Comparison of ENCODE assay signal across 9 cellular contexts in genomic region chr13:29190298-29190697, GRCh38.
"Had no signal": no experiment of that assay in that cellular context is flagged by ENCODE, and none has a peak within 500 bp of the region (broad histone marks: within the 10 kb centered on the region; RNA-seq: fewer than 3 reads in every experiment).

No MANE protein-coding gene starts in this region.

- H3K36me3 ChIP-seq: HAP-1 had no signal

- H3K4me2 ChIP-seq: GM23338 had no signal

- H3K9ac ChIP-seq: GM23248 had no signal

- H2AFZ ChIP-seq: GM23248, GM23338 had no signal

- H3K4me1 Mint-ChIP-seq: GM23338, H9 had no signal

- ATAC-seq: GM23338, HCT116 had no signal

- H3K4me3 ChIP-seq: GM23248, GM23338, HAP-1 had no signal

- H3K9me3 ChIP-seq: HAP-1 had no signal

- H3K27ac ChIP-seq: GM23248 had no signal

- H3K4me3 Mint-ChIP-seq: GM23338, H9, HFFc6 had no signal

- H3K9me3 Mint-ChIP-seq: HFFc6 had no signal

- H3K4me1 ChIP-seq: HAP-1 had no signal

- H3K27ac Mint-ChIP-seq: GM23338, H9, HFFc6 had no signal

- DNase-seq: GM23248, GOT3, H7, H9, HCEC 1CT, HFFc6 had no signal
